ENCODE assay signal across 7 cellular contexts in the genomic region with DNA sequence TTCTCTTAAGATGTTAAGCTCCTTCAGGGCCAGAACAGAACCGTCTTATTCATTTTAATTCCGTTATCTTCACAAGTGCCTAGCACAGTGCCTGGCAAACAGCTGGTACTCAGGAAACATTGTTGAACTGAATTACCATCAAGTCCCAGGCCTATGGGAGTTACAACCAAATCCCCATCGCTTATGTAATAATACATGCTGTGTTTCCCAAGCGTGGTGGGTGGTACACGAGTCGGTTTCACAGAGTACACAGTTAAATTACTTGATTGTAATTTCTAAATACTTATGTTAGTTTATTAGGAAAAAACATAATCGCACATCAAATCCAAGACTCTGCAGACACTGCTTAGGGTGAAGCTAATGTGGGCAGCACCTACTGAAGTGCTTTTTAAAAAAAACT. TPM values are rescaled to one million over a fixed set of nuclear protein-coding genes. Genes with fewer than 3 reads are reported as not detected.
A peak's percentile ranks its signal among the peaks of the same experiment; 100 is the strongest.
DNase-seq lines count a peak whose midpoint lies in the region; ATAC-seq and TF ChIP-seq lines count a peak whose summit lies in the region.

No MANE protein-coding gene starts in this region.

- dilution Hi-C loops in mammary epithelial cell (cut with HindIII; ENCODE audit: low sequenced_read_pairs), result loop anchor here (5.0 kb wide), 1 partner anchor 32 kb away; no protein-coding TSS in a partner anchor

- intact Hi-C loops in mammary epithelial cell (cut with micrococcal nuclease) (loop anchor here (1.0 kb wide), 2 partner anchors 37 to 56 kb away; partner anchors contain the start of gene RPS6KC1), uterus (cut with DNase I; ENCODE audit: low total_unique reads) (no loop called here)

- H3F3A ChIP-seq in MM.1S (ENCODE audit: insufficient read depth, low read length), result peaks cover 3% of the 10 kb centered on the region; the same call in 1 of the 2 replicates

- TF ChIP-seq POLR2A in uterus (IDR thresholded peaks at IDR 0.05), result no peak

- DNase-seq in G401 (ENCODE audit: low spot score) (peak; percentile 19), MM.1S (no peak), mammary epithelial cell (peak; percentile 5), memory B cell (ENCODE audit: low spot score in 2 of 2) (no peak), uterus (no peak), HuH-7.5 (ENCODE audit: low spot score) (no peak)

- 1% methylated on average over 7 of the region's 7 CpGs for WGBS in mammary epithelial cell (ENCODE audit: low coverage, missing lambda C conversion rate)

- H4K20me1 ChIP-seq in MM.1S (ENCODE audit: insufficient read depth, low read length) (no peaks in the 10 kb centered on the region), mammary epithelial cell (ENCODE audit: insufficient read depth, low read length) (no peaks in the 10 kb centered on the region)

- H2AFZ ChIP-seq in MM.1S (ENCODE audit: low read length) (peak overlapping the region; percentile 69), mammary epithelial cell (ENCODE audit: low read depth, low read length) (no peak overlapping the region)

- no TSS peak for BruUV-seq in mammary epithelial cell (replicated peaks; lab: Mats Ljungman, UMichigan)

- H3K9ac ChIP-seq in MM.1S (ENCODE audit: low read length), result peak overlapping the region; percentile 74
- peak overlapping the region; percentile 89 for H3K9ac ChIP-seq in mammary epithelial cell (ENCODE audit: insufficient read depth, low read length)

- H3K4me3 Mint-ChIP-seq in memory B cell, result peak overlapping the region; percentile 100

- no peak for TF ChIP-seq CTCF in MM.1S (IDR thresholded peaks at IDR 0.05; ENCODE audit: low read length)
- no peak for TF ChIP-seq CTCF in mammary epithelial cell (conservative IDR thresholded peaks at IDR 0.05 in 1 of 2, IDR thresholded peaks at IDR 0.05 in 1 of 2; ENCODE audit: extremely low read depth in 1 of 2, insufficient read depth in 1 of 2, low read depth in 1 of 2, low read length in 2 of 2)
- no peak for TF ChIP-seq CTCF in uterus (IDR thresholded peaks at IDR 0.05)

- peaks cover 45% of the 10 kb centered on the region for H3K79me2 ChIP-seq in MM.1S (ENCODE audit: low read length)
- H3K79me2 ChIP-seq in mammary epithelial cell (ENCODE audit: insufficient read depth, low read length), result peaks cover 42% of the 10 kb centered on the region

- ATAC-seq in memory B cell (ENCODE audit: low read depth) (no peak), HG03139 (IDR thresholded peaks at IDR 0.05; ENCODE audit: unreplicated experiment) (no peak)

- H3K9me3 ChIP-seq in MM.1S (replicated peaks; ENCODE audit: insufficient read depth, low read length) (no peaks in the 10 kb centered on the region), mammary epithelial cell (replicated peaks; ENCODE audit: insufficient read depth, low read length) (no peaks in the 10 kb centered on the region), uterus (no peaks in the 10 kb centered on the region)

- H3K27me3 ChIP-seq in MM.1S (replicated peaks; ENCODE audit: insufficient read depth, low read length), result no peaks in the 10 kb centered on the region
- H3K27me3 ChIP-seq in mammary epithelial cell (ENCODE audit: insufficient read depth, low read length), result no peaks in the 10 kb centered on the region
- no peaks in the 10 kb centered on the region for H3K27me3 ChIP-seq in uterus

- H3K27ac Mint-ChIP-seq in memory B cell, result peak overlapping the region; percentile 98

- H3K36me3 Mint-ChIP-seq in memory B cell, result peaks cover 12% of the 10 kb centered on the region

- H3K9me2 ChIP-seq in MM.1S (replicated peaks; ENCODE audit: insufficient read depth, low read length), result no peaks in the 10 kb centered on the region

- no peaks in the 10 kb centered on the region for H3K9me3 Mint-ChIP-seq in memory B cell

- CTCF ChIA-PET in mammary epithelial cell (lab: Charles Lee; ENCODE audit: low non-redundant PET), result no interaction called here

- H3K27me3 Mint-ChIP-seq in memory B cell, result no peaks in the 10 kb centered on the region

- H3K27ac ChIP-seq in MM.1S (ENCODE audit: low read length) (peak overlapping the region; percentile 67; the same call in 1 of the 2 replicates), mammary epithelial cell (ENCODE audit: insufficient read depth, low read depth, low read length) (peak overlapping the region; percentile 76), uterus (peak overlapping the region; percentile 92 to 94)

- no peaks in the 10 kb centered on the region for H3K36me3 ChIP-seq in MM.1S (replicated peaks; ENCODE audit: insufficient read depth, low read length)
- H3K36me3 ChIP-seq in mammary epithelial cell (ENCODE audit: insufficient read depth, low read length), result peaks cover 7% of the 10 kb centered on the region
- no peaks in the 10 kb centered on the region for H3K36me3 ChIP-seq in uterus

- H3K4me3 ChIP-seq in MM.1S (ENCODE audit: low read length), result peak overlapping the region; percentile 80
- peak overlapping the region; percentile 72 to 97 (median 96) for H3K4me3 ChIP-seq in mammary epithelial cell (replicated peaks in 1 of 3; ENCODE audit: insufficient read depth in 1 of 3, low read depth in 2 of 3, low read length in 3 of 3)
- peak overlapping the region; percentile 88 to 91 for H3K4me3 ChIP-seq in uterus

- H3K4me2 ChIP-seq in MM.1S (ENCODE audit: low read depth, low read length) (peak overlapping the region; percentile 46), mammary epithelial cell (ENCODE audit: insufficient read depth, low read depth, low read length) (peak overlapping the region; percentile 96)

- in situ Hi-C loops in G401 (cut with HindIII; ENCODE audit: low sequenced_read_pairs), result no loop called here
- in situ Hi-C loops in mammary epithelial cell (cut with MboI; ENCODE audit: low sequenced_read_pairs in 2 of 2), result no loop called here

- peaks cover 25% of the 10 kb centered on the region for H3K4me1 Mint-ChIP-seq in memory B cell

- H3K4me1 ChIP-seq in MM.1S (ENCODE audit: low read length) (peaks cover 3% of the 10 kb centered on the region; the same call in 1 of the 2 replicates), mammary epithelial cell (ENCODE audit: insufficient read depth, low read length) (peaks cover 10% of the 10 kb centered on the region), uterus (peaks cover 0 to 6% of the 10 kb centered on the region in 2 donors)

RNA-seq across cellular contexts. Expression of gene ANGEL2, which starts 1.0 kb away (rescaled TPM):
- total RNA-seq in G401 (2014; rRNA removed; shearing (Covaris generic)), result 41.8 and 47.8 TPM in 2 replicates
- total RNA-seq in mammary epithelial cell, result 10 to 100 TPM; 28.5 to 38.3 TPM
- 13.0 TPM for polyA plus RNA-seq in mammary epithelial cell
- polyA minus RNA-seq in mammary epithelial cell, result 22.2 TPM
- total RNA-seq in uterus, result 10 to 100 TPM; 37.1 to 79.9 (median 59.4) TPM

RNA-seq across cellular contexts. Expression of gene RPS6KC1, which starts 36.4 kb away (rescaled TPM):
- total RNA-seq in G401 (2014; rRNA removed; shearing (Covaris generic)), result 13.8 and 25.6 TPM in 2 replicates
- 10 to 100 TPM; 17.2 to 23.8 TPM for total RNA-seq in mammary epithelial cell
- polyA plus RNA-seq in mammary epithelial cell, result 5.2 TPM
- 17.5 TPM for polyA minus RNA-seq in mammary epithelial cell
- total RNA-seq in uterus, result 10 to 100 TPM in 3 of 4 donors, 1 to 10 TPM in 1; 9.2 to 64.2 (median 22.3) TPM

Comparison
In these comparisons a context has a peak if more than half of its experiments do, and no peak if none do; other contexts are left out.
1. DNase-seq: peak in G401 (single experiment) and mammary epithelial cell (single experiment); none in MM.1S (single experiment), memory B cell (0 of 2), uterus (0 of 2) and HuH-7.5 (single experiment).
2. Peak in every context shown above with its lines, with median percentiles within 50 percentile points of each other: H3K27ac ChIP-seq and H3K4me3 ChIP-seq.